8 cellular contexts compared by ENCODE assay signal in the genomic region with DNA sequence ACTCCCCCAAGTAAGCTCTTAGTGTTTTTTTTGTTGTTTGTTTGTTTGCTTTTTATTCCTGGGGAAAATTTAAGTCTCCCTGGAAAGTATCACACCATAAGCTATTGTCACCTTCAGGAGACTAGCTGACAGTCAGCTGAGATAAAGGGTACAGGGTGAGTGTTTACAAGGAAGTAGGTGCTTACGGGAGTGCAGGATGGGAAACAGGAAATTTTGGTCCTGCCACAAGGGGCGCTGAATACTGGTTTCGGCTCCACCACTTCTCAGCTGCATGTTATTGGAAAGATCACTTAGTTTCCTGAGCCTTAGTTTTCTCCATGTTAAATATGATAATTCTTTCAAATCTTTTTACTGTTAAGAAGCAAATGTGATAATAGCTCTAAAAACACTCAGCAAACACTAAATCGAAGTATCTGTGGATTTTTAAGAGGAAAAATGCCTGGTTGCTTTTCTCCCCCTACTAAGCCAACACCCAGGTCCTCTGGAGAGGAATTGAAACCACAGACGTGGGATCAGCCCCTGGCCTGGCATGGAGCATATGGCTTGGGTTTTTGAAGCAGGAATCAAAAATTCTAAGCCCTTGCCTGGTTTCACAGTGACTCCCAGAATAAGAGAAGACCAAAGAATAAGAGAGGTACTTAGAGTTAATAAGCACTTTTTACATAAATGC.
A peak's percentile ranks its signal among the peaks of the same experiment; 100 is the strongest.
DNase-seq lines count a peak whose midpoint lies in the region; ATAC-seq and TF ChIP-seq lines count a peak whose summit lies in the region.

No MANE protein-coding gene starts in this region.

- H3K27ac ChIP-seq in lower lobe of right lung, result no peak overlapping the region

- no peak overlapping the region for H3K4me3 ChIP-seq in lower lobe of right lung

- H3K36me3 ChIP-seq in lower lobe of right lung, result no peaks in the 10 kb centered on the region

- intact Hi-C loops in lower lobe of right lung (cut with DNase I), result no loop called here

- ATAC-seq in lower lobe of right lung, result peak; percentile 82 to 86
- no peak for ATAC-seq in HG02571 (IDR thresholded peaks at IDR 0.05; ENCODE audit: unreplicated experiment)
- ATAC-seq in GM18907 (IDR thresholded peaks at IDR 0.05; ENCODE audit: unreplicated experiment), result no peak

- H3K27me3 ChIP-seq in lower lobe of right lung (ENCODE audit: low read depth), result no peaks in the 10 kb centered on the region

- DNase-seq in stimulated activated CD4-positive, alpha-beta T cell treated with anti-CD3 and anti-CD28 coated beads, Interleukin-4, amount 100 ng/mL, for 1 hour, result peak; percentile 4
- DNase-seq in stimulated activated CD4-positive, alpha-beta T cell treated with anti-CD3 and anti-CD28 coated beads, Interleukin-12 subunit alpha, Interleukin-12 subunit beta, amount 100 ng/mL, for 4 hours, result no peak
- DNase-seq in LHCN-M2 (ENCODE audit: low read depth) (peak; percentile 32), SHP77 (lab: John Stamatoyannopoulos, UW) (peak; percentile 25 to 53), dermis blood vessel endothelial cell (peak; percentile 64), lower lobe of right lung (no peak)

- H3K9me3 ChIP-seq in lower lobe of right lung, result no peaks in the 10 kb centered on the region

- no peaks in the 10 kb centered on the region for H3K4me1 ChIP-seq in lower lobe of right lung

- peak; percentile 68 for TF ChIP-seq CTCF in lower lobe of right lung (IDR thresholded peaks at IDR 0.05)

Comparison
In these comparisons a context has a peak if more than half of its experiments do, and no peak if none do; other contexts are left out.
1. DNase-seq: peak in stimulated activated CD4-positive, alpha-beta T cell treated with anti-CD3 and anti-CD28 coated beads, Interleukin-4, amount 100 ng/mL, for 1 hour (single experiment), LHCN-M2 (single experiment), SHP77 (2 of 2) and dermis blood vessel endothelial cell (single experiment); none in stimulated activated CD4-positive, alpha-beta T cell treated with anti-CD3 and anti-CD28 coated beads, Interleukin-12 subunit alpha, Interleukin-12 subunit beta, amount 100 ng/mL, for 4 hours (single experiment) and lower lobe of right lung (single experiment).
2. ATAC-seq: peak in lower lobe of right lung (2 of 2); none in HG02571 (single experiment) and GM18907 (single experiment).